Comparison of ENCODE assay signal across 1 cellular context in genomic region chr6:162736933-162737332, GRCh38.
TF ChIP-seq lines count a peak whose summit lies in the region.

No MANE protein-coding gene starts in this region.

TF ChIP-seq in WTC11, 78 proteins besides CTCF, POLR2A, EP300 and RAD21 (continued from another document):
- TF ChIP-seq IRF1 (CRISPR knock-in tag; IDR thresholded peaks at IDR 0.05), result no peak
- no peak for TF ChIP-seq ATF3 (CRISPR knock-in tag; conservative IDR thresholded peaks at IDR 0.05)
- no peak for TF ChIP-seq OVOL2 (CRISPR knock-in tag; IDR thresholded peaks at IDR 0.05; ENCODE audit: borderline replicate concordance)
- TF ChIP-seq SMAD3 (CRISPR knock-in tag; IDR thresholded peaks at IDR 0.05; ENCODE audit: borderline replicate concordance), result no peak
- TF ChIP-seq, protein P1, sequence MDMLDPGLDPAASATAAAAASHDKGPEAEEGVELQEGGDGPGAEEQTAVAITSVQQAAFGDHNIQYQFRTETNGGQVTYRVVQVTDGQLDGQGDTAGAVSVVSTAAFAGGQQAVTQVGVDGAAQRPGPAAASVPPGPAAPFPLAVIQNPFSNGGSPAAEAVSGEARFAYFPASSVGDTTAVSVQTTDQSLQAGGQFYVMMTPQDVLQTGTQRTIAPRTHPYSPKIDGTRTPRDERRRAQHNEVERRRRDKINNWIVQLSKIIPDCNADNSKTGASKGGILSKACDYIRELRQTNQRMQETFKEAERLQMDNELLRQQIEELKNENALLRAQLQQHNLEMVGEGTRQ (CRISPR knock-in tag; IDR thresholded peaks at IDR 0.05), result no peak
- TF ChIP-seq RORB (CRISPR knock-in tag; IDR thresholded peaks at IDR 0.05), result no peak
- TF ChIP-seq AFF4 (CRISPR knock-in tag; IDR thresholded peaks at IDR 0.05; ENCODE audit: borderline replicate concordance), result no peak
- TF ChIP-seq, protein P2, sequence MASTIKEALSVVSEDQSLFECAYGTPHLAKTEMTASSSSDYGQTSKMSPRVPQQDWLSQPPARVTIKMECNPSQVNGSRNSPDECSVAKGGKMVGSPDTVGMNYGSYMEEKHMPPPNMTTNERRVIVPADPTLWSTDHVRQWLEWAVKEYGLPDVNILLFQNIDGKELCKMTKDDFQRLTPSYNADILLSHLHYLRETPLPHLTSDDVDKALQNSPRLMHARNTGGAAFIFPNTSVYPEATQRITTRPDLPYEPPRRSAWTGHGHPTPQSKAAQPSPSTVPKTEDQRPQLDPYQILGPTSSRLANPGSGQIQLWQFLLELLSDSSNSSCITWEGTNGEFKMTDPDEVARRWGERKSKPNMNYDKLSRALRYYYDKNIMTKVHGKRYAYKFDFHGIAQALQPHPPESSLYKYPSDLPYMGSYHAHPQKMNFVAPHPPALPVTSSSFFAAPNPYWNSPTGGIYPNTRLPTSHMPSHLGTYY (CRISPR knock-in tag; IDR thresholded peaks at IDR 0.05), result no peak
- TF ChIP-seq, protein P3, sequence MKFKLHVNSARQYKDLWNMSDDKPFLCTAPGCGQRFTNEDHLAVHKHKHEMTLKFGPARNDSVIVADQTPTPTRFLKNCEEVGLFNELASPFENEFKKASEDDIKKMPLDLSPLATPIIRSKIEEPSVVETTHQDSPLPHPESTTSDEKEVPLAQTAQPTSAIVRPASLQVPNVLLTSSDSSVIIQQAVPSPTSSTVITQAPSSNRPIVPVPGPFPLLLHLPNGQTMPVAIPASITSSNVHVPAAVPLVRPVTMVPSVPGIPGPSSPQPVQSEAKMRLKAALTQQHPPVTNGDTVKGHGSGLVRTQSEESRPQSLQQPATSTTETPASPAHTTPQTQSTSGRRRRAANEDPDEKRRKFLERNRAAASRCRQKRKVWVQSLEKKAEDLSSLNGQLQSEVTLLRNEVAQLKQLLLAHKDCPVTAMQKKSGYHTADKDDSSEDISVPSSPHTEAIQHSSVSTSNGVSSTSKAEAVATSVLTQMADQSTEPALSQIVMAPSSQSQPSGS (CRISPR knock-in tag; IDR thresholded peaks at IDR 0.05; ENCODE audit: borderline replicate concordance, low read depth), result no peak
